34 cellular contexts compared by ENCODE assay signal in genomic region chr1:47914952-47915676, GRCh38.
"Had no signal": no experiment of that assay in that cellular context is flagged by ENCODE, and none has a peak within 500 bp of the region (broad histone marks: within the 10 kb centered on the region; RNA-seq: fewer than 3 reads in every experiment).

No MANE protein-coding gene starts in this region.

- ATAC-seq: activated CD4-positive, CD25-positive, alpha-beta regulatory T cell treated with anti-CD3 and anti-CD28 coated beads, Interleukin-2, amount 50 U/mL, for 24 hours; activated CD8-positive, alpha-beta T cell treated with anti-CD3 and anti-CD28 coated beads for 36 hours; activated T-cell treated with anti-CD3 and anti-CD28 coated beads, Interleukin-2, amount 50 U/mL, for 4 hours; activated T-helper 17 cell treated with anti-CD3 and anti-CD28 coated beads, Interleukin-2, amount 50 U/mL, for 72 hours; effector memory CD8-positive, alpha-beta T cell; esophagus mucosa; T-helper 17 cell had no signal

- H3K9me3 Mint-ChIP-seq: activated B cell treated with CpG ODN at 0.5 μM for 24 hours; activated CD8-positive, alpha-beta T cell treated with anti-CD3 and anti-CD28 coated beads for 36 hours; activated T-cell treated with anti-CD3 and anti-CD28 coated beads, Interleukin-2, amount 50 U/mL, for 4 hours; activated T-helper 17 cell treated with anti-CD3 and anti-CD28 coated beads, Interleukin-2, amount 50 U/mL, for 72 hours; effector memory CD8-positive, alpha-beta T cell; T-helper 2 cell treated with Interferon-gamma antibody and Interleukin-4, amounts not matched to agents 5 μg/mL and 100 μg/mL, for 36 hours had no signal

- FAIRE-seq: astrocyte, colon, endometrium, endothelial cell of umbilical vein, frontal cortex had no signal

- H3K36me3 ChIP-seq: brain microvascular endothelial cell, WERI-Rb-1 had no signal

- H3K27ac Mint-ChIP-seq: activated B cell treated with CpG ODN at 0.5 μM for 24 hours; activated CD8-positive, alpha-beta T cell treated with anti-CD3 and anti-CD28 coated beads for 36 hours; activated naive CD8-positive, alpha-beta T cell; activated T-helper 17 cell treated with anti-CD3 and anti-CD28 coated beads, Interleukin-2, amount 50 U/mL, for 72 hours; effector memory CD8-positive, alpha-beta T cell; T-helper 17 cell; T-helper 2 cell treated with Interferon-gamma antibody and Interleukin-4, amounts not matched to agents 5 μg/mL and 100 μg/mL, for 36 hours had no signal

- H3K4me1 Mint-ChIP-seq: activated B cell treated with CpG ODN at 0.5 μM for 24 hours; activated T-helper 17 cell treated with anti-CD3 and anti-CD28 coated beads, Interleukin-2, amount 50 U/mL, for 72 hours; T-helper 17 cell had no signal

- DNase-seq: activated B cell treated with CpG ODN at 0.5 μM for 24 hours; activated CD4-positive, alpha-beta T cell treated with anti-CD3 and anti-CD28 coated beads for 48 hours; activated CD4-positive, alpha-beta T cell treated with anti-CD3 and anti-CD28 coated beads, Interleukin-2, amount 50 U/mL, for 1 hour; activated CD4-positive, alpha-beta T cell treated with anti-CD3 and anti-CD28 coated beads, Interleukin-2, amount 50 U/mL, for 48 hours; activated CD8-positive, alpha-beta memory T cell treated with anti-CD3 and anti-CD28 coated beads for 24 hours; activated CD8-positive, alpha-beta T cell treated with anti-CD3 and anti-CD28 coated beads for 36 hours; activated effector memory CD4-positive, alpha-beta T cell treated with Interleukin-2 at 50 U/mL for 16 hours; activated gamma-delta T cell treated with Interleukin-2 at 50 U/mL for 16 hours; activated naive CD4-positive, alpha-beta T cell treated with anti-CD3 and anti-CD28 coated beads, Interleukin-2, amount 50 U/mL, for 16 hours; activated naive CD4-positive, alpha-beta T cell treated with Interleukin-2 at 50 U/mL for 16 hours; activated T-cell treated with anti-CD3 and anti-CD28 coated beads, Interleukin-2, amount 50 U/mL, for 4 hours; amniotic stem cell; anterior cingulate cortex; brain microvascular endothelial cell; caudate nucleus; cortex of kidney; dermis blood vessel endothelial cell; effector CD4-positive, alpha-beta T cell; effector memory CD8-positive, alpha-beta T cell; foreskin fibroblast; T-helper 1 cell; T-helper 17 cell; T1000 had no signal

- H3K27me3 ChIP-seq: brain microvascular endothelial cell had no signal

- H3K4me3 Mint-ChIP-seq: activated B cell treated with CpG ODN at 0.5 μM for 24 hours; activated CD8-positive, alpha-beta T cell treated with anti-CD3 and anti-CD28 coated beads for 36 hours; activated naive CD8-positive, alpha-beta T cell; activated T-cell treated with anti-CD3 and anti-CD28 coated beads, Interleukin-2, amount 50 U/mL, for 4 hours; activated T-helper 17 cell treated with anti-CD3 and anti-CD28 coated beads, Interleukin-2, amount 50 U/mL, for 72 hours; effector memory CD8-positive, alpha-beta T cell; T-helper 17 cell; T-helper 2 cell treated with Interferon-gamma antibody and Interleukin-4, amounts not matched to agents 5 μg/mL and 100 μg/mL, for 36 hours had no signal

- H3K36me3 Mint-ChIP-seq: activated naive CD8-positive, alpha-beta T cell had no signal

- H3K27ac ChIP-seq: brain microvascular endothelial cell, WERI-Rb-1 had no signal
